In the genomic region with DNA sequence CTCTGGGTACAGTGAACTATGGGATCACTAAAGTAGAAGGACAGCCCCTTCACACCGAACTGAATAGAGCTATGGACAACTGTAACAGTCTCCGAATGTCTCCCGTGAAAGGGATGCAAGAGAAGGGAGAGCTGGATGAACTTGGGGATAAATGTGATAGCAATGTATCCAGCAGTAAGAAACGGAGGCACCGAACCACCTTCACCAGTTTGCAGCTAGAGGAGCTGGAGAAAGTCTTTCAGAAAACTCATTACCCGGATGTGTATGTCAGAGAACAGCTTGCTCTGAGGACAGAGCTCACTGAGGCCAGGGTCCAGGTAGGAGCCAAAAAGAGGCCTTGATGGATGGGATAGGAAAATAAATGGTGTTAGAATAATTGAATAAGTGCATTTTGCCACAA, we compare ENCODE assay signal across 24 cellular contexts. TPM values are rescaled to one million over a fixed set of nuclear protein-coding genes. Genes with fewer than 3 reads are reported as not detected.
"Had no signal": no experiment of that assay in that cellular context is flagged by ENCODE, and none has a peak within 500 bp of the region (broad histone marks: within the 10 kb centered on the region; RNA-seq: fewer than 3 reads in every experiment).

No MANE protein-coding gene starts in this region.

- H3K9me3 Mint-ChIP-seq: activated naive CD4-positive, alpha-beta T cell treated with anti-CD3 and anti-CD28 coated beads, Interleukin-2, amount 50 U/mL, for 24 hours had no signal

- FAIRE-seq: endometrium had no signal

- DNase-seq: activated CD4-positive, alpha-beta T cell treated with anti-CD3 and anti-CD28 coated beads, Interleukin-2, amount 50 U/mL, for 1 hour; activated CD4-positive, CD25-positive, alpha-beta regulatory T cell treated with anti-CD3 and anti-CD28 coated beads, Interleukin-2, amount 50 U/mL, for 72 hours; activated CD8-positive, alpha-beta memory T cell treated with anti-CD3 and anti-CD28 coated beads for 24 hours; activated gamma-delta T cell; cortex of kidney; erythroblast; immature natural killer cell; kidney glomerular epithelial cell; left ventricle myocardium inferior; psoas muscle; right cardiac atrium; stimulated activated naive CD8-positive, alpha-beta T cell treated with anti-CD3 and anti-CD28 coated beads, Interleukin-15, Interleukin-2, amounts not matched to agents 100 U/mL and 50 U/mL, for 24 hours; T-helper 9 cell; transverse colon had no signal

- H3K36me3 Mint-ChIP-seq: activated naive CD4-positive, alpha-beta T cell treated with anti-CD3 and anti-CD28 coated beads, Interleukin-2, amount 50 U/mL, for 24 hours had no signal

- H3K4me1 Mint-ChIP-seq: activated naive CD4-positive, alpha-beta T cell treated with anti-CD3 and anti-CD28 coated beads, Interleukin-2, amount 50 U/mL, for 24 hours had no signal

- ATAC-seq: heart left ventricle; psoas muscle; right cardiac atrium; stimulated activated naive CD8-positive, alpha-beta T cell treated with anti-CD3 and anti-CD28 coated beads, Interleukin-15, Interleukin-2, amounts not matched to agents 100 U/mL and 50 U/mL, for 24 hours had no signal

- H3K27ac ChIP-seq: ascending aorta, heart left ventricle, left ventricle myocardium inferior, psoas muscle, skin epidermis, suprapubic skin, transverse colon, vagina, VCaP had no signal

- H3K4me1 ChIP-seq: psoas muscle had no signal

- H3K4me3 Mint-ChIP-seq: activated naive CD4-positive, alpha-beta T cell treated with anti-CD3 and anti-CD28 coated beads, Interleukin-2, amount 50 U/mL, for 24 hours; immature natural killer cell had no signal

- H3K27ac Mint-ChIP-seq: activated naive CD4-positive, alpha-beta T cell treated with anti-CD3 and anti-CD28 coated beads, Interleukin-2, amount 50 U/mL, for 24 hours; immature natural killer cell had no signal

- H3K36me3 ChIP-seq: ascending aorta, heart left ventricle, left ventricle myocardium inferior, suprapubic skin, transverse colon, vagina had no signal

- H3K4me3 ChIP-seq: ascending aorta, heart left ventricle, left ventricle myocardium inferior, psoas muscle, skin epidermis, suprapubic skin, transverse colon, vagina had no signal

- H3K9me3 ChIP-seq: left ventricle myocardium inferior, psoas muscle, suprapubic skin, transverse colon, vagina had no signal

- H3K27me3 ChIP-seq: vagina had no signal

RNA-seq across cellular contexts. Expression of a gene that starts 3.5 kb away (rescaled TPM):
- total RNA-seq: ascending aorta, heart left ventricle, left ventricle myocardium inferior, mononuclear cell, right cardiac atrium, transverse colon had no signal
- polyA plus RNA-seq: adipose tissue, heart left ventricle, immature natural killer cell, right cardiac atrium had no signal
